17 cellular contexts compared by ENCODE assay signal in the genomic region with DNA sequence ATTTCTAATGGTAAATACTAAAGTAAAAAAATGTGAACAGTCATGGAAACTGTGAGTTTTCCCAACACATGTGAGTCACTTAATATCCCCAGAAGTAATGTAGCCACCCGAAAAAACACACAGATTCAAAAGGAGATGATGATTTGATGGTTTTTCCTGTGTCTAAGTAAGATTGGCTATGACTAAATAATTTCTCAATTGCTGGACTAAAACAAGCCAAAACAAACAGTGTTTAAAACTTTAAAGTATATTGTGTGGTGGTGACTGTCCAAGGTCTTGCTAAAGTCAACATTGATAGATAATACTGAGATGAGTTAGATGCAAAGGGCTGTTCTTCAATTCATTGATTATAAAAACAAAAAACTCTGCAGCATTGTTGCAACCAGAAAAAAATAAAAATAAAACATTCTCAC.
DNase-seq lines count a peak whose midpoint lies in the region; TF ChIP-seq lines count a peak whose summit lies in the region.
"Had no signal": no experiment of that assay in that cellular context is flagged by ENCODE, and none has a peak within 500 bp of the region (broad histone marks: within the 10 kb centered on the region; RNA-seq: fewer than 3 reads in every experiment).

No MANE protein-coding gene starts in this region.

- POLR2A ChIA-PET in RWPE1 (lab: Yijun Ruan, JAX; ENCODE audit: low non-redundant PET): no interaction called here

- in situ Hi-C loops in Caki2 (cut with HindIII; ENCODE audit: low pct_unique_long_range_greater_than_20kb, low sequenced_read_pairs): no loop called here

- H2AFZ ChIP-seq in fibroblast of lung (ENCODE audit: low read length): no peak overlapping the region

- TF ChIP-seq CTCF in RWPE1 (conservative IDR thresholded peaks at IDR 0.05; ENCODE audit: low read depth): no peak
- no peak for TF ChIP-seq CTCF in fibroblast of lung (conservative IDR thresholded peaks at IDR 0.05 in 1 of 2, IDR thresholded peaks at IDR 0.05 in 1 of 2; ENCODE audit: low read depth in 1 of 2, low read length in 2 of 2)
- TF ChIP-seq CTCF in WERI-Rb-1 (IDR thresholded peaks at IDR 0.05; ENCODE audit: low read depth, low read length): no peak

- CTCF ChIA-PET in RWPE1 (lab: Yijun Ruan, JAX): no interaction called here

- H3K4me2 ChIP-seq in fibroblast of lung (ENCODE audit: extremely low read depth, insufficient read depth, low read length): no peak overlapping the region

- H3K4me3 ChIP-seq in fibroblast of lung (replicated peaks in 1 of 4; ENCODE audit: control extremely low read depth in 1 of 4, insufficient read depth in 1 of 4, low read depth in 3 of 4, low read length in 4 of 4): no peak overlapping the region
- H3K4me3 ChIP-seq in WERI-Rb-1 (ENCODE audit: low read depth, low read length): no peak overlapping the region
- H3K4me3 ChIP-seq: psoas muscle, SK-N-MC, stomach had no signal

- H3K79me2 ChIP-seq in fibroblast of lung (ENCODE audit: control insufficient read depth, insufficient read depth, low read length): no peaks in the 10 kb centered on the region

- H3K36me3 ChIP-seq in fibroblast of lung (ENCODE audit: control insufficient read depth, insufficient read depth, low read length): no peaks in the 10 kb centered on the region
- H3K36me3 ChIP-seq in WERI-Rb-1: no peaks in the 10 kb centered on the region
- H3K36me3 ChIP-seq: stomach had no signal

- H3K9ac ChIP-seq in fibroblast of lung (ENCODE audit: insufficient read depth, low read length): no peak overlapping the region

- no peak overlapping the region for H3K27ac ChIP-seq in RWPE1
- H3K27ac ChIP-seq in fibroblast of lung (ENCODE audit: insufficient read depth, low read length): no peak overlapping the region
- H3K27ac ChIP-seq in WERI-Rb-1: no peak overlapping the region
- H3K27ac ChIP-seq: C4-2B, psoas muscle, SK-N-MC, stomach had no signal

- no peaks in the 10 kb centered on the region for H3K9me3 ChIP-seq in fibroblast of lung (ENCODE audit: control insufficient read depth, insufficient read depth, low read depth, low read length)
- H3K9me3 ChIP-seq in WERI-Rb-1 (ENCODE audit: severe bottlenecking): no peaks in the 10 kb centered on the region
- H3K9me3 ChIP-seq: psoas muscle, stomach had no signal

- no peaks in the 10 kb centered on the region for H3K27me3 ChIP-seq in fibroblast of lung (ENCODE audit: control insufficient read depth, insufficient read depth, low read length)
- H3K27me3 ChIP-seq in WERI-Rb-1 (ENCODE audit: insufficient read depth, low read depth, severe bottlenecking): no peaks in the 10 kb centered on the region
- H3K27me3 ChIP-seq: stomach had no signal

- peak; percentile 33 for DNase-seq in Caki2 (ENCODE audit: low read depth)
- peak; percentile 25 for DNase-seq in RWPE1 (ENCODE audit: low spot score)
- peak; percentile 93 to 96 for DNase-seq in fibroblast of lung (ENCODE audit: low read depth in 2 of 2)
- peak; percentile 70 for DNase-seq in non-pigmented ciliary epithelial cell (ENCODE audit: low read depth)
- no peak for DNase-seq in NCI-H510A treated with DMSO at 0.1 percent for 48 hours (lab: John Stamatoyannopoulos, UW)
- no peak for DNase-seq in WERI-Rb-1
- DNase-seq in NCI-H2081 treated with DMSO at 0.1 percent for 48 hours (lab: John Stamatoyannopoulos, UW): no peak
- no peak for DNase-seq in DMS153 treated with DMSO at 0.1 percent for 48 hours (lab: John Stamatoyannopoulos, UW; ENCODE audit: unreplicated experiment)
- DNase-seq: activated B cell treated with CpG ODN at 0.5 μM for 24 hours, amniotic stem cell, endodermal cell, NCI-H1694, NCI-H774, psoas muscle, stomach had no signal

- peaks cover 7% of the 10 kb centered on the region for H3K4me1 ChIP-seq in fibroblast of lung (ENCODE audit: control insufficient read depth, extremely low read depth, insufficient read depth, low read length)
- H3K4me1 ChIP-seq: psoas muscle had no signal

- no peaks in the 10 kb centered on the region for H4K20me1 ChIP-seq in fibroblast of lung (ENCODE audit: control insufficient read depth, extremely low read depth, insufficient read depth, low read length)

Comparison
In these comparisons a context has a peak if more than half of its experiments do, and no peak if none do; other contexts are left out.
1. DNase-seq: peak in Caki2 (single experiment), RWPE1 (single experiment), fibroblast of lung (2 of 2) and non-pigmented ciliary epithelial cell (single experiment); none in NCI-H510A treated with DMSO at 0.1 percent for 48 hours (single experiment), WERI-Rb-1 (single experiment), NCI-H2081 treated with DMSO at 0.1 percent for 48 hours (single experiment) and DMS153 treated with DMSO at 0.1 percent for 48 hours (single experiment).